25 cellular contexts compared by ENCODE assay signal in genomic region chr19:8501968-8502367, GRCh38. TPM values are rescaled to one million over a fixed set of nuclear protein-coding genes. Genes with fewer than 3 reads are reported as not detected.
DNase-seq lines count a peak whose midpoint lies in the region; FAIRE-seq and TF ChIP-seq lines count a peak whose summit lies in the region.
"Had no signal": no experiment of that assay in that cellular context is flagged by ENCODE, and none has a peak within 500 bp of the region (broad histone marks: within the 10 kb centered on the region; RNA-seq: fewer than 3 reads in every experiment).

No MANE protein-coding gene starts in this region.

- no peak overlapping the region for H4K8ac ChIP-seq in H1 (ENCODE audit: extremely low read depth, insufficient read depth, low read length)

- no peak overlapping the region for H3K4ac ChIP-seq in H1 (replicated peaks; ENCODE audit: insufficient read length, low read depth, low read length)

- no peak overlapping the region for H2AFZ ChIP-seq in H1 (ENCODE audit: low read length)
- H2AFZ ChIP-seq: GM23248 had no signal

- no peak overlapping the region for H3K56ac ChIP-seq in H1 (replicated peaks; ENCODE audit: insufficient read length, low read depth, low read length)

- H3K4me3 Mint-ChIP-seq in type B pancreatic cell: no peak overlapping the region
- H3K4me3 Mint-ChIP-seq: activated CD4-positive, alpha-beta memory T cell treated with anti-CD3 and anti-CD28 coated beads, Interleukin-2, amount 10 ng/mL, durations not matched to agents 7 days and 5 days; activated naive CD8-positive, alpha-beta T cell treated with anti-CD3 and anti-CD28 coated beads, Interleukin-2, amount 10 ng/mL, durations not matched to agents 7 days and 5 days had no signal

- no peak overlapping the region for H3K14ac ChIP-seq in H1 (ENCODE audit: insufficient read length)

- no peaks in the 10 kb centered on the region; the same call in 1 of the 2 replicates for H3K79me1 ChIP-seq in H1 (ENCODE audit: low read depth, low read length)

- no peaks in the 10 kb centered on the region for H3K27me3 Mint-ChIP-seq in type B pancreatic cell

- intact Hi-C loops in spleen (cut with DNase I; ENCODE audit: low total_unique reads): no loop called here

- H2BK20ac ChIP-seq in H1 (ENCODE audit: low read length): peak overlapping the region; percentile 21; the same call in 1 of the 2 replicates

- no peaks in the 10 kb centered on the region for H3K27me3 ChIP-seq in H1 (replicated peaks in 1 of 4; ENCODE audit: control insufficient read depth in 3 of 4, extremely low read depth in 1 of 4, insufficient read depth in 3 of 4, low read length in 3 of 4)
- peaks cover 0 to 8% (median 0%) of the 10 kb centered on the region in 7 donors for H3K27me3 ChIP-seq in spleen (replicated peaks in 1 of 7)
- H3K27me3 ChIP-seq: vagina had no signal

- no peak overlapping the region for H2BK120ac ChIP-seq in H1 (replicated peaks; ENCODE audit: low read depth, low read length)

- TF ChIP-seq POLR2A in NB4 (IDR thresholded peaks at IDR 0.05; ENCODE audit: extremely low read depth, insufficient read length): no peak
- no peak for TF ChIP-seq POLR2A in H1 (IDR thresholded peaks at IDR 0.05; ENCODE audit: control extremely low read depth in 1 of 2, low read depth in 2 of 2, low read length in 2 of 2)
- no peak for TF ChIP-seq POLR2A in spleen (IDR thresholded peaks at IDR 0.05)

- no peaks in the 10 kb centered on the region for H3K9me3 Mint-ChIP-seq in type B pancreatic cell
- H3K9me3 Mint-ChIP-seq: activated CD4-positive, alpha-beta memory T cell treated with anti-CD3 and anti-CD28 coated beads, Interleukin-2, amount 10 ng/mL, durations not matched to agents 7 days and 5 days; activated naive CD8-positive, alpha-beta T cell treated with anti-CD3 and anti-CD28 coated beads, Interleukin-2, amount 10 ng/mL, durations not matched to agents 7 days and 5 days; activated T-helper 2 cell treated with anti-CD3 and anti-CD28 coated beads, Interferon-gamma antibody, Interleukin-2, Interleukin-4, amounts not matched to agents 10 μg/mL and 5 μg/mL and 100 μg/mL, durations not matched to agents 14 hours and 24 hours and 36 hours had no signal

- no peaks in the 10 kb centered on the region for H3K79me2 ChIP-seq in H1 (ENCODE audit: control insufficient read depth in 1 of 2, insufficient read depth in 2 of 2, low read length in 2 of 2)

- CTCF ChIA-PET in H1 (lab: Charles Lee; ENCODE audit: partially characterized antibody): no interaction called here

- H4K20me1 ChIP-seq in H1 (replicated peaks in 1 of 2; ENCODE audit: control insufficient read depth in 1 of 2, insufficient read depth in 2 of 2, low read length in 2 of 2): no peaks in the 10 kb centered on the region

- H4K91ac ChIP-seq in H1 (replicated peaks; ENCODE audit: insufficient read length, low read length): no peak overlapping the region

- peak overlapping the region; percentile 37 for H3K4me3 ChIP-seq in NB4 (ENCODE audit: low read depth, low read length)
- no peak overlapping the region for H3K4me3 ChIP-seq in H1 (ENCODE audit: extremely low read depth in 1 of 4, insufficient read depth in 2 of 4, low read depth in 3 of 4, low read length in 4 of 4)
- H3K4me3 ChIP-seq in spleen: peak overlapping the region in 6 of 8 donors; percentile 7 to 58 (median 20)
- H3K4me3 ChIP-seq: GM23248, psoas muscle, vagina had no signal

- H3K23ac ChIP-seq in H1 (ENCODE audit: insufficient read length): no peak overlapping the region

- TF ChIP-seq EP300 in H1 (IDR thresholded peaks at IDR 0.05; ENCODE audit: borderline replicate concordance in 1 of 2, low read depth in 2 of 2, low read length in 2 of 2): no peak

- H2BK5ac ChIP-seq in H1 (ENCODE audit: low read depth, low read length): 0 out of 2 replicates have a peak overlapping the region, but pooled peaks have one; percentile 13

- no peaks in the 10 kb centered on the region for H3K36me3 ChIP-seq in H1 (ENCODE audit: control insufficient read depth in 2 of 4, insufficient read depth in 4 of 4, low read length in 3 of 4)
- peaks cover 0 to 22% (median 0%) of the 10 kb centered on the region in 6 donors for H3K36me3 ChIP-seq in spleen
- H3K36me3 ChIP-seq: vagina had no signal

- no peak for TF ChIP-seq CTCF in NB4 (IDR thresholded peaks at IDR 0.05; ENCODE audit: low read depth, low read length)
- TF ChIP-seq CTCF in H1 (IDR thresholded peaks at IDR 0.05; ENCODE audit: control extremely low read depth in 1 of 3, insufficient read depth in 1 of 3, low read depth in 1 of 3, low read length in 3 of 3): no peak
- TF ChIP-seq CTCF in spleen (IDR thresholded peaks at IDR 0.05 in 8 of 11, conservative IDR thresholded peaks at IDR 0.05 in 3 of 11): no peak
- no peak for TF ChIP-seq CTCF in type B pancreatic cell (conservative IDR thresholded peaks at IDR 0.05)

- H3K9ac ChIP-seq in H1 (replicated peaks in 1 of 4; ENCODE audit: extremely low read depth in 1 of 4, low read depth in 3 of 4, low read length in 3 of 4): no peak overlapping the region; a peak in 1 of 7 replicates
- H3K9ac ChIP-seq: GM23248 had no signal

- H3K18ac ChIP-seq in H1 (ENCODE audit: extremely low read depth, low read length): no peak overlapping the region

- peaks cover 12% of the 10 kb centered on the region for H3K4me1 Mint-ChIP-seq in type B pancreatic cell (ENCODE audit: unreplicated experiment)

- POLR2A ChIA-PET in H1 (lab: Charles Lee; ENCODE audit: partially characterized antibody): interaction anchor here (1.2 kb wide), 1 partner anchor 15 kb away, joined by 3 read pairs; no protein-coding TSS in a partner anchor

- H2BK15ac ChIP-seq in H1 (ENCODE audit: low read length): peak overlapping the region; percentile 65; the same call in 1 of the 2 replicates

- H3K4me2 ChIP-seq in H1 (ENCODE audit: insufficient read depth in 1 of 2, low read depth in 2 of 2, low read length in 2 of 2): no peak overlapping the region

- H3K27ac Mint-ChIP-seq in type B pancreatic cell: no peak overlapping the region
- H3K27ac Mint-ChIP-seq: activated CD4-positive, alpha-beta memory T cell treated with anti-CD3 and anti-CD28 coated beads, Interleukin-2, amount 10 ng/mL, durations not matched to agents 7 days and 5 days; activated naive CD8-positive, alpha-beta T cell treated with anti-CD3 and anti-CD28 coated beads, Interleukin-2, amount 10 ng/mL, durations not matched to agents 7 days and 5 days; activated T-helper 2 cell treated with anti-CD3 and anti-CD28 coated beads, Interferon-gamma antibody, Interleukin-2, Interleukin-4, amounts not matched to agents 10 μg/mL and 5 μg/mL and 100 μg/mL, durations not matched to agents 14 hours and 24 hours and 36 hours had no signal

- no peak for FAIRE-seq in H1 (lab: Jason Lieb, UNC)
- FAIRE-seq: endothelial cell of umbilical vein had no signal

- DNase-seq in GF-D8 (lab: John Stamatoyannopoulos, UW): peak; percentile 31
- DNase-seq in NB4 (ENCODE audit: low read depth): peak; percentile 74
- no peak for DNase-seq in H1 (ENCODE audit: low read depth in 1 of 2, low spot score in 2 of 2)
- DNase-seq in spleen: no peak
- no peak for DNase-seq in ureter (ENCODE audit: low spot score)
- no peak for DNase-seq in stimulated activated CD4-positive, alpha-beta T cell treated with anti-CD3 and anti-CD28 coated beads, Interleukin-12 subunit alpha, Interleukin-12 subunit beta, amount 100 ng/mL, for 4 hours
- DNase-seq in type B pancreatic cell (ENCODE audit: extremely low spot score, unreplicated experiment): no peak
- no peak for DNase-seq in germinal center (ENCODE audit: low spot score)
- DNase-seq: activated CD4-positive, alpha-beta memory T cell treated with anti-CD3 and anti-CD28 coated beads, Interleukin-2, amount 10 ng/mL, durations not matched to agents 7 days and 5 days; activated CD4-positive, CD25-positive, alpha-beta regulatory T cell treated with anti-CD3 and anti-CD28 coated beads, Interleukin-2, amount 50 U/mL, for 72 hours; activated naive CD8-positive, alpha-beta T cell treated with anti-CD3 and anti-CD28 coated beads, Interleukin-2, amount 10 ng/mL, durations not matched to agents 7 days and 5 days; central memory CD4-positive, alpha-beta T cell; GM23248; NCI-H2081; NCI-H446; PC-3; psoas muscle; Right ventricle myocardium superior; T1000 had no signal

- peaks cover 0 to 9% (median 5%) of the 10 kb centered on the region in 4 experiments; a peak in 5 of 7 replicates for H3K4me1 ChIP-seq in H1 (replicated peaks in 1 of 4; ENCODE audit: control insufficient read depth in 3 of 4, insufficient read depth in 4 of 4, low read length in 3 of 4)
- peaks cover 5 to 94% (median 34%) of the 10 kb centered on the region in 6 donors for H3K4me1 ChIP-seq in spleen

- no peak overlapping the region for H2AK5ac ChIP-seq in H1 (ENCODE audit: low read depth, low read length)

- no peak for TF ChIP-seq RAD21 in H1 (IDR thresholded peaks at IDR 0.05 in 1 of 2, conservative IDR thresholded peaks at IDR 0.05 in 1 of 2; ENCODE audit: low read depth in 2 of 2, low read length in 2 of 2)

- H3K9me3 ChIP-seq in H1 (ENCODE audit: insufficient read depth in 2 of 2, low read depth in 1 of 2, low read length in 1 of 2): no peaks in the 10 kb centered on the region
- no peaks in the 10 kb centered on the region for H3K9me3 ChIP-seq in spleen
- H3K9me3 ChIP-seq: psoas muscle, vagina had no signal

- 83% methylated on average over 11 of the region's 12 CpGs; no CpG with 5 or more reads in 1 of the 2 experiments for WGBS in H1 (ENCODE audit: extremely low coverage in 1 of 2, insufficient coverage in 1 of 2, insufficient read length in 1 of 2, insufficient replicate concordance in 2 of 2, low coverage in 1 of 2, low lambda C conversion rate in 2 of 2, missing lambda C conversion rate in 1 of 2), 2 experiments
- 37 to 48% (median 42%) methylated on average over 7 to 12 of the region's 12 CpGs for WGBS in spleen, 5 donors

- H3K27ac ChIP-seq in H1 (ENCODE audit: low read depth, low read length) (no peak overlapping the region), spleen (peak overlapping the region in 7 of 8 donors; percentile 44 to 95 (median 79))
- H3K27ac ChIP-seq: GM23248, psoas muscle, vagina had no signal

- no peak overlapping the region for H4K5ac ChIP-seq in H1 (ENCODE audit: insufficient read length, low read depth, low read length)

- peaks cover 7% of the 10 kb centered on the region; the same call in 1 of the 2 replicates for H3K23me2 ChIP-seq in H1 (ENCODE audit: low read depth, low read length)

- 0 out of 2 replicates have a peak overlapping the region, but pooled peaks have one; percentile 41 for H2BK12ac ChIP-seq in H1 (ENCODE audit: low read depth, low read length)

- no peaks in the 10 kb centered on the region for H3K36me3 Mint-ChIP-seq in type B pancreatic cell
- H3K36me3 Mint-ChIP-seq: activated naive CD8-positive, alpha-beta T cell treated with anti-CD3 and anti-CD28 coated beads, Interleukin-2, amount 10 ng/mL, durations not matched to agents 7 days and 5 days had no signal

RNA-seq across cellular contexts. Expression of gene PRAM1, which starts 0.5 kb away (rescaled TPM):
- total RNA-seq in H1 (2021; fragmentation: NEBNext Ultra II Directional; extraction: Animal tissue kit (Norgen Biotek cat#: 25700)): 0.23 and 0.43 TPM in 2 replicates
- 0.06 and 0.17 TPM in 2 replicates for polyA plus RNA-seq in H1 (2011; rRNA removed)
- 0.21 TPM for polyA plus RNA-seq in H1 (2011; cell fraction: cytosol; rRNA removed)
- 0.83 TPM for polyA plus RNA-seq in H1 (2011; cell fraction: nucleus; rRNA removed)
- 0.21 to 0.47 TPM (median 0.39 TPM) in 4 replicates for polyA plus RNA-seq in H1 (2012, experiment 1 of 2)
- polyA plus RNA-seq in H1 (2012, experiment 2 of 2): not detected
- 0.24 TPM for polyA plus RNA-seq in H1 (2013, experiment 1 of 2)
- polyA plus RNA-seq in H1 (2013, experiment 2 of 2): 0.31 TPM
- not detected in 2 replicates for polyA minus RNA-seq in H1 (2011; rRNA and poly(A)+ RNA removed)
- polyA minus RNA-seq in H1 (2011; cell fraction: cytosol; rRNA and poly(A)+ RNA removed): not detected
- polyA minus RNA-seq in H1 (2011; cell fraction: nucleus; rRNA and poly(A)+ RNA removed): not detected
- total RNA-seq in spleen: 10 to 100 TPM in 6 of 7 donors, 1 to 10 TPM in 1; 7.1 to 36.5 (median 15.1) TPM
- polyA plus RNA-seq in spleen: 10 to 100 TPM in 2 of 3 donors, 1 to 10 TPM in 1; 2.4 to 23.0 (median 22.0) TPM
- total RNA-seq in ureter: 1.4 TPM
- 0.31 TPM in 2 replicates for total RNA-seq in type B pancreatic cell (ENCODE audit: low replicate concordance)
- total RNA-seq: Daoy, dermis microvascular lymphatic vessel endothelial cell, GM23248, lung microvascular endothelial cell, PC-3 had no signal
- polyA plus RNA-seq: GM23248 had no signal

RNA-seq across cellular contexts. Expression of gene ZNF414, which starts 12.0 kb away (rescaled TPM):
- total RNA-seq in H1 (2021; fragmentation: NEBNext Ultra II Directional; extraction: Animal tissue kit (Norgen Biotek cat#: 25700)): 23.6 and 26.8 TPM in 2 replicates
- polyA plus RNA-seq in H1 (2011; rRNA removed) (9.7 and 21.4 TPM in 2 replicates), spleen (10 to 100 TPM; 12.7 to 31.7 (median 15.8) TPM)
- polyA plus RNA-seq in H1 (2011; cell fraction: cytosol; rRNA removed): 8.3 TPM
- polyA plus RNA-seq in H1 (2011; cell fraction: nucleus; rRNA removed): 27.5 TPM
- 9.8 to 38.9 TPM (median 29.3 TPM) in 4 replicates for polyA plus RNA-seq in H1 (2012, experiment 1 of 2)
- 39.1 TPM for polyA plus RNA-seq in H1 (2012, experiment 2 of 2)
- 25.1 TPM for polyA plus RNA-seq in H1 (2013, experiment 1 of 2)
- 24.7 TPM for polyA plus RNA-seq in H1 (2013, experiment 2 of 2)
- 3.3 and 5.1 TPM in 2 replicates for polyA minus RNA-seq in H1 (2011; rRNA and poly(A)+ RNA removed)
- polyA minus RNA-seq in H1 (2011; cell fraction: cytosol; rRNA and poly(A)+ RNA removed): 21.7 TPM
- 17.1 TPM for polyA minus RNA-seq in H1 (2011; cell fraction: nucleus; rRNA and poly(A)+ RNA removed)
- total RNA-seq in spleen (10 to 100 TPM; 12.0 to 31.0 (median 26.6) TPM), ureter (27.0 TPM), type B pancreatic cell (ENCODE audit: low replicate concordance) (19.9 and 25.4 TPM in 2 replicates)

RNA-seq across cellular contexts. Expression of gene HNRNPM, which starts 57.2 kb away (rescaled TPM):
- total RNA-seq in H1 (2021; fragmentation: NEBNext Ultra II Directional; extraction: Animal tissue kit (Norgen Biotek cat#: 25700)): 448 and 474 TPM in 2 replicates
- polyA plus RNA-seq in H1 (2011; rRNA removed) (375 and 545 TPM in 2 replicates), spleen (100 to 1,000 TPM in 1 of 3 donors, 10 to 100 TPM in 2; 77.1 to 153 (median 79.9) TPM)
- 450 TPM for polyA plus RNA-seq in H1 (2011; cell fraction: cytosol; rRNA removed)
- polyA plus RNA-seq in H1 (2011; cell fraction: nucleus; rRNA removed): 336 TPM
- 448 to 587 TPM (median 510 TPM) in 4 replicates for polyA plus RNA-seq in H1 (2012, experiment 1 of 2)
- 158 TPM for polyA plus RNA-seq in H1 (2012, experiment 2 of 2)
- polyA plus RNA-seq in H1 (2013, experiment 1 of 2): 203 TPM
- 197 TPM for polyA plus RNA-seq in H1 (2013, experiment 2 of 2)
- 127 and 140 TPM in 2 replicates for polyA minus RNA-seq in H1 (2011; rRNA and poly(A)+ RNA removed)
- 226 TPM for polyA minus RNA-seq in H1 (2011; cell fraction: cytosol; rRNA and poly(A)+ RNA removed)
- polyA minus RNA-seq in H1 (2011; cell fraction: nucleus; rRNA and poly(A)+ RNA removed): 170 TPM
- total RNA-seq in spleen (100 to 1,000 TPM; 105 to 229 (median 147) TPM), ureter (205 TPM), type B pancreatic cell (ENCODE audit: low replicate concordance) (197 and 317 TPM in 2 replicates)

Comparison
In these comparisons a context has a peak if more than half of its experiments do, and no peak if none do; other contexts are left out.
1. DNase-seq: peak in GF-D8 (single experiment) and NB4 (single experiment); none in H1 (0 of 2), spleen (single experiment), ureter (single experiment), stimulated activated CD4-positive, alpha-beta T cell treated with anti-CD3 and anti-CD28 coated beads, Interleukin-12 subunit alpha, Interleukin-12 subunit beta, amount 100 ng/mL, for 4 hours (single experiment), type B pancreatic cell (single experiment) and germinal center (single experiment).
2. H3K4me3 ChIP-seq: peak in NB4 (single experiment) and spleen (6 of 8); none in H1 (0 of 4).